28 cellular contexts compared by ENCODE assay signal in the genomic region with DNA sequence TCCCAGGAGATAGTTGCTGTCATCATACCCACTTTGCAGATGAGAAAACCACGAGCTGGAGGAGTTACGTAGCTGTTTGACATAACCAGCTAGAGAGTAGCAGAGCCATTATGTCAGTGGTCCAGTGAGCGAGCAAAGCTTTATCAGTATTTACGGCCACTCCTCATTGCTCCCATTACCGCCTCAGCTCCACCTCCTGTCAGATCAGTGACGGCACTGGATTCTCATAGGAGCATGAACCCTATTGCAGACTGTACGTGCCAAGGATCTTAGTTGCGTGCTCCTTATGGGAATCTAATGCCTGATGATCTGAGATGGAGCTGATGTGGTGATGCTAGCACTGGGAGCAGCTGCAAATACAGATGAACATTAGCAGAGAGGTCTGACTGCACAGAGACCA.
"Had no signal": no experiment of that assay in that cellular context is flagged by ENCODE, and none has a peak within 500 bp of the region (broad histone marks: within the 10 kb centered on the region; RNA-seq: fewer than 3 reads in every experiment).

No MANE protein-coding gene starts in this region.

- H3K27me3 ChIP-seq: ovary, spleen, testis, upper lobe of left lung, vagina had no signal

- ATAC-seq: naive thymus-derived CD4-positive, alpha-beta T cell; natural killer cell; psoas muscle; right cardiac atrium; right lobe of liver; stimulated activated effector memory CD8-positive, alpha-beta T cell treated with anti-CD3 and anti-CD28 coated beads, Interleukin-12 subunit alpha, Interleukin-12 subunit beta, amount 100 ng/mL, for 72 hours; stimulated activated naive CD8-positive, alpha-beta T cell treated with anti-CD3 and anti-CD28 coated beads, Interleukin-15, amount 100 ng/mL, for 72 hours; stimulated activated naive CD8-positive, alpha-beta T cell treated with anti-CD3 and anti-CD28 coated beads, Interleukin-15, Interleukin-2, amounts not matched to agents 100 U/mL and 50 U/mL, for 24 hours had no signal

- H2AFZ ChIP-seq: neural progenitor cell, parathyroid adenoma had no signal

- H3K4me3 ChIP-seq: neural progenitor cell, ovary, psoas muscle, right lobe of liver, skin epidermis, smooth muscle cell, spleen, suprapubic skin, testis, tibial artery, transverse colon, upper lobe of left lung, vagina had no signal

- H3K36me3 ChIP-seq: neural progenitor cell, ovary, right lobe of liver, spleen, suprapubic skin, tibial artery, transverse colon, upper lobe of left lung, vagina had no signal

- DNase-seq: naive thymus-derived CD4-positive, alpha-beta T cell; natural killer cell; occipital lobe; ovary; posterior cingulate gyrus; psoas muscle; right cardiac atrium; right lobe of liver; spleen; stimulated activated CD4-positive, alpha-beta T cell treated with anti-CD3 and anti-CD28 coated beads, Interleukin-12 subunit alpha, Interleukin-12 subunit beta, amount 100 ng/mL, for 4 hours; stimulated activated CD4-positive, alpha-beta T cell treated with anti-CD3 and anti-CD28 coated beads, Interleukin-1b, Interleukin-23, amount 100 ng/mL, for 48 hours; stimulated activated CD4-positive, alpha-beta T cell treated with anti-CD3 and anti-CD28 coated beads, Interleukin-4, amount 100 ng/mL, for 24 hours; stimulated activated naive CD4-positive, alpha-beta T cell; stimulated activated naive CD8-positive, alpha-beta T cell treated with anti-CD3 and anti-CD28 coated beads, Interleukin-15, amount 100 ng/mL, for 72 hours; stimulated activated naive CD8-positive, alpha-beta T cell treated with anti-CD3 and anti-CD28 coated beads, Interleukin-15, Interleukin-2, amounts not matched to agents 100 U/mL and 50 U/mL, for 24 hours; substantia nigra; testis; tibial artery; transverse colon; upper lobe of left lung had no signal

- H3K4me1 ChIP-seq: parathyroid adenoma, psoas muscle, right lobe of liver, suprapubic skin, testis, tibial artery, transverse colon, upper lobe of left lung, vagina had no signal

- H3K4me2 ChIP-seq: neural progenitor cell, smooth muscle cell had no signal

- FAIRE-seq: urothelium cell line had no signal

- H3K79me2 ChIP-seq: parathyroid adenoma had no signal

- H3K9ac ChIP-seq: neural progenitor cell, parathyroid adenoma had no signal

- H3K9me3 ChIP-seq: ovary, psoas muscle, right lobe of liver, spleen, suprapubic skin, testis, tibial artery, transverse colon, upper lobe of left lung, vagina had no signal

- H3K27ac ChIP-seq: neural progenitor cell, ovary, parathyroid adenoma, psoas muscle, right lobe of liver, skin epidermis, spleen, suprapubic skin, testis, tibial artery, transverse colon, upper lobe of left lung, vagina had no signal
